Comparison of ENCODE assay signal across 1 cellular context in genomic region chr11:74398244-74399159, GRCh38.
TF ChIP-seq lines count a peak whose summit lies in the region.

Gene PGM2L1 (minus strand): TSS chr11:74398433. CDS start chr11:74398161, 272 bp downstream.

TF ChIP-seq in K562, 482 proteins besides CTCF, POLR2A, EP300 and RAD21 (continued from another document and continues in another):
- TF ChIP-seq MGA (IDR thresholded peaks at IDR 0.05) (peak; percentile 66), HDAC1 (IDR thresholded peaks at IDR 0.05) (peak in 1 of 2 experiments; percentile 63; a peak in 1 of 4 replicates), MTA1 (IDR thresholded peaks at IDR 0.05; ENCODE audit: borderline replicate concordance) (no peak), RBM17 (IDR thresholded peaks at IDR 0.05; ENCODE audit: borderline replicate concordance, low read depth, low read length) (no peak), ZNF76 (CRISPR knock-in tag; IDR thresholded peaks at IDR 0.05; ENCODE audit: borderline replicate concordance) (peak; percentile 60; the same call in 1 of the 2 replicates), CXXC5 (CRISPR knock-in tag; IDR thresholded peaks at IDR 0.05) (peak; percentile 90), E2F6 (IDR thresholded peaks at IDR 0.05; ENCODE audit: borderline replicate concordance in 1 of 2, extremely low read depth in 1 of 2, insufficient read depth in 1 of 2, insufficient read length in 1 of 2, low read depth in 1 of 2, low read length in 1 of 2, poor library complexity in 1 of 2, severe bottlenecking in 1 of 2) (peak in 1 of 2 experiments; percentile 59), ATF4 (CRISPR knock-in tag; IDR thresholded peaks at IDR 0.05) (no peak), TFE3 (CRISPR knock-in tag; IDR thresholded peaks at IDR 0.05) (0 out of 2 replicates have a peak, but pooled peaks have one; percentile 11), JUN (IDR thresholded peaks at IDR 0.05; ENCODE audit: borderline replicate concordance, low read depth, low read length) (peak; percentile 51; the same call in 1 of the 2 replicates), JUN (CRISPR knock-in tag; IDR thresholded peaks at IDR 0.05; ENCODE audit: borderline replicate concordance) (no peak), KDM2B (CRISPR knock-in tag; IDR thresholded peaks at IDR 0.05) (peak; percentile 64; the same call in 1 of the 2 replicates), ZNF3 (CRISPR knock-in tag; IDR thresholded peaks at IDR 0.05) (no peak), UBTF (IDR thresholded peaks at IDR 0.05; ENCODE audit: borderline replicate concordance in 1 of 2, low read depth in 2 of 2, low read length in 2 of 2) (no peak), FOXA1 (IDR thresholded peaks at IDR 0.05; ENCODE audit: borderline replicate concordance) (no peak), CBX3 (IDR thresholded peaks at IDR 0.05; ENCODE audit: borderline replicate concordance in 1 of 2, low read length in 2 of 2) (peak in 1 of 2 experiments; percentile 64; a peak in 1 of 3 replicates), RBBP5 (IDR thresholded peaks at IDR 0.05; ENCODE audit: borderline replicate concordance, insufficient read depth, low read length, poor library complexity, severe bottlenecking) (peak; percentile 38), RAD51 (IDR thresholded peaks at IDR 0.05; ENCODE audit: borderline replicate concordance, low read depth) (peak; percentile 17; the same call in 1 of the 2 replicates), LARP7 (IDR thresholded peaks at IDR 0.05) (no peak), ZNF592 (IDR thresholded peaks at IDR 0.05) (peak; percentile 68; the same call in 1 of the 2 replicates), MAFK (IDR thresholded peaks at IDR 0.05; ENCODE audit: low read length) (0 out of 2 replicates have a peak, but pooled peaks have one; percentile 17), TRIM24 (IDR thresholded peaks at IDR 0.05) (peak in 1 of 2 experiments; percentile 36; a peak in 2 of 4 replicates), EP400 (IDR thresholded peaks at IDR 0.05) (peak; percentile 91), ZBTB7A (IDR thresholded peaks at IDR 0.05; ENCODE audit: borderline replicate concordance, control insufficient read depth, low read depth, low read length) (peak; percentile 43; the same call in 1 of the 2 replicates), ARID4B (CRISPR knock-in tag; IDR thresholded peaks at IDR 0.05) (peak; percentile 31)
